Comparison of ENCODE assay signal across 10 cellular contexts in genomic region chr1:12144236-12144635, GRCh38. TPM values are rescaled to one million over a fixed set of nuclear protein-coding genes. Genes with fewer than 3 reads are reported as not detected.
DNase-seq lines count a peak whose midpoint lies in the region; ATAC-seq, FAIRE-seq and TF ChIP-seq lines count a peak whose summit lies in the region.
"Had no signal": no experiment of that assay in that cellular context is flagged by ENCODE, and none has a peak within 500 bp of the region (broad histone marks: within the 10 kb centered on the region; RNA-seq: fewer than 3 reads in every experiment).

No MANE protein-coding gene starts in this region.

- ATAC-seq in stimulated activated naive CD8-positive, alpha-beta T cell treated with anti-CD3 and anti-CD28 coated beads, Interleukin-15, Interleukin-2, amounts not matched to agents 100 U/mL and 50 U/mL, for 24 hours, result no peak
- no peak for ATAC-seq in naive thymus-derived CD4-positive, alpha-beta T cell
- ATAC-seq in HG03196 (IDR thresholded peaks at IDR 0.05; ENCODE audit: unreplicated experiment) (no peak), pancreas (no peak)

- H3K27me3 Mint-ChIP-seq in stimulated activated naive CD8-positive, alpha-beta T cell treated with anti-CD3 and anti-CD28 coated beads, Interleukin-15, Interleukin-2, amounts not matched to agents 100 ng/mL and 50 ng/mL, for 24 hours, result no peaks in the 10 kb centered on the region
- H3K27me3 Mint-ChIP-seq in naive thymus-derived CD4-positive, alpha-beta T cell, result no peaks in the 10 kb centered on the region

- no peaks in the 10 kb centered on the region for H3K9me3 Mint-ChIP-seq in stimulated activated naive CD8-positive, alpha-beta T cell treated with anti-CD3 and anti-CD28 coated beads, Interleukin-15, Interleukin-2, amounts not matched to agents 100 ng/mL and 50 ng/mL, for 24 hours
- peaks cover 0 to 2% (median 0%) of the 10 kb centered on the region in 11 donors for H3K9me3 Mint-ChIP-seq in naive thymus-derived CD4-positive, alpha-beta T cell

- no peak for FAIRE-seq in pancreas (lab: Jason Lieb, UNC)

- peak overlapping the region; percentile 33 for H3K27ac ChIP-seq in caudate nucleus (ENCODE audit: low read depth, low read length)
- H3K27ac ChIP-seq in naive thymus-derived CD4-positive, alpha-beta T cell (ENCODE audit: low read depth, low read length), result no peak overlapping the region
- H3K27ac ChIP-seq in pancreas, result peak overlapping the region in 2 of 4 donors; percentile 44 to 48

- no peak for DNase-seq in stimulated activated naive CD8-positive, alpha-beta T cell treated with anti-CD3 and anti-CD28 coated beads, Interleukin-15, Interleukin-2, amounts not matched to agents 100 U/mL and 50 U/mL, for 24 hours
- DNase-seq in caudate nucleus (lab: John Stamatoyannopoulos, UW) (no peak), putamen (ENCODE audit: low spot score) (no peak), pancreas (no peak), kidney tubule cell (ENCODE audit: low spot score) (no peak)
- DNase-seq in naive thymus-derived CD4-positive, alpha-beta T cell, result no peak
- DNase-seq: activated CD8-positive, alpha-beta memory T cell treated with anti-CD3 and anti-CD28 coated beads, Interleukin-2, amount 50 U/mL, for 4 hours; NCI-H1694 had no signal

- H3K4me3 ChIP-seq in naive thymus-derived CD4-positive, alpha-beta T cell (ENCODE audit: low read length), result no peak overlapping the region
- no peak overlapping the region for H3K4me3 ChIP-seq in pancreas

- H3K27ac Mint-ChIP-seq in stimulated activated naive CD8-positive, alpha-beta T cell treated with anti-CD3 and anti-CD28 coated beads, Interleukin-15, Interleukin-2, amounts not matched to agents 100 ng/mL and 50 ng/mL, for 24 hours, result peak overlapping the region; percentile 86
- peak overlapping the region; percentile 77 to 94 (median 92) for H3K27ac Mint-ChIP-seq in naive thymus-derived CD4-positive, alpha-beta T cell

- WGBS in pancreas, 2 donors, result 73 to 79% methylated on average over 8 of the region's 8 CpGs

- no peaks in the 10 kb centered on the region for H3K36me3 Mint-ChIP-seq in stimulated activated naive CD8-positive, alpha-beta T cell treated with anti-CD3 and anti-CD28 coated beads, Interleukin-15, Interleukin-2, amounts not matched to agents 100 ng/mL and 50 ng/mL, for 24 hours (ENCODE audit: low read depth)
- H3K36me3 Mint-ChIP-seq in naive thymus-derived CD4-positive, alpha-beta T cell, result peaks cover 0 to 15% (median 0%) of the 10 kb centered on the region in 5 donors

- no peak for TF ChIP-seq CTCF in pancreas (IDR thresholded peaks at IDR 0.05)

- H3K4me3 Mint-ChIP-seq in stimulated activated naive CD8-positive, alpha-beta T cell treated with anti-CD3 and anti-CD28 coated beads, Interleukin-15, Interleukin-2, amounts not matched to agents 100 ng/mL and 50 ng/mL, for 24 hours, result no peak overlapping the region
- H3K4me3 Mint-ChIP-seq in naive thymus-derived CD4-positive, alpha-beta T cell, result peak overlapping the region in 4 of 10 donors; percentile 56 to 69 (median 60)

- CTCF ChIA-PET in naive thymus-derived CD4-positive, alpha-beta T cell (lab: Charles Lee), result interaction anchor here (0.9 to 1.3 kb wide), 3 partner anchors 13 to 31 kb away, joined by 3 to 4 read pairs (median 3); no protein-coding TSS in a partner anchor

- peaks cover 36 to 49% of the 10 kb centered on the region in 2 donors for H3K4me1 ChIP-seq in naive thymus-derived CD4-positive, alpha-beta T cell (ENCODE audit: control insufficient read depth in 2 of 2, insufficient read depth in 2 of 2, low read length in 2 of 2)
- no peaks in the 10 kb centered on the region for H3K4me1 ChIP-seq in pancreas

- H3K4me1 Mint-ChIP-seq in stimulated activated naive CD8-positive, alpha-beta T cell treated with anti-CD3 and anti-CD28 coated beads, Interleukin-15, Interleukin-2, amounts not matched to agents 100 ng/mL and 50 ng/mL, for 24 hours (ENCODE audit: low read depth), result peaks cover 64% of the 10 kb centered on the region
- H3K4me1 Mint-ChIP-seq in naive thymus-derived CD4-positive, alpha-beta T cell, result peaks cover 47 to 63% (median 58%) of the 10 kb centered on the region in 7 donors

- H3K27me3 ChIP-seq in naive thymus-derived CD4-positive, alpha-beta T cell (ENCODE audit: control insufficient read depth in 2 of 2, insufficient read depth in 2 of 2, low read length in 2 of 2), result no peaks in the 10 kb centered on the region
- no peaks in the 10 kb centered on the region for H3K27me3 ChIP-seq in pancreas

- no peaks in the 10 kb centered on the region for H3K9me3 ChIP-seq in naive thymus-derived CD4-positive, alpha-beta T cell (ENCODE audit: control insufficient read depth in 2 of 3, low read length in 3 of 3)
- no peaks in the 10 kb centered on the region for H3K9me3 ChIP-seq in pancreas

- POLR2A ChIA-PET in naive thymus-derived CD4-positive, alpha-beta T cell (lab: Charles Lee), result interaction anchor here (0.8 to 1.5 kb wide), 3 partner anchors 13 to 52 kb away, joined by 3 to 4 read pairs (median 3); no protein-coding TSS in a partner anchor

- intact Hi-C loops in naive thymus-derived CD4-positive, alpha-beta T cell (cut with micrococcal nuclease), result no loop called here
- intact Hi-C loops in pancreas (cut with DNase I), result no loop called here

- H3K36me3 ChIP-seq in naive thymus-derived CD4-positive, alpha-beta T cell (ENCODE audit: control insufficient read depth in 2 of 3, insufficient read depth in 3 of 3, low read length in 3 of 3), result no peaks in the 10 kb centered on the region
- no peaks in the 10 kb centered on the region for H3K36me3 ChIP-seq in pancreas

RNA-seq across cellular contexts. Expression of gene TNFRSF1B, which starts 22.6 kb away (rescaled TPM):
- 100 to 1,000 TPM in 2 of 5 experiments, 10 to 100 TPM in 3; 38.6 to 278 (median 60.3) TPM for total RNA-seq in naive thymus-derived CD4-positive, alpha-beta T cell
- polyA plus RNA-seq in naive thymus-derived CD4-positive, alpha-beta T cell, result 10 to 100 TPM; 30.1 to 48.2 TPM
- total RNA-seq in pancreas, result 10 to 100 TPM in 2 of 6 donors, 1 to 10 TPM in 4; 2.1 to 20.2 (median 5.9) TPM
- 1 to 10 TPM; 3.5 to 4.0 TPM for polyA plus RNA-seq in pancreas
